In the genomic region with DNA sequence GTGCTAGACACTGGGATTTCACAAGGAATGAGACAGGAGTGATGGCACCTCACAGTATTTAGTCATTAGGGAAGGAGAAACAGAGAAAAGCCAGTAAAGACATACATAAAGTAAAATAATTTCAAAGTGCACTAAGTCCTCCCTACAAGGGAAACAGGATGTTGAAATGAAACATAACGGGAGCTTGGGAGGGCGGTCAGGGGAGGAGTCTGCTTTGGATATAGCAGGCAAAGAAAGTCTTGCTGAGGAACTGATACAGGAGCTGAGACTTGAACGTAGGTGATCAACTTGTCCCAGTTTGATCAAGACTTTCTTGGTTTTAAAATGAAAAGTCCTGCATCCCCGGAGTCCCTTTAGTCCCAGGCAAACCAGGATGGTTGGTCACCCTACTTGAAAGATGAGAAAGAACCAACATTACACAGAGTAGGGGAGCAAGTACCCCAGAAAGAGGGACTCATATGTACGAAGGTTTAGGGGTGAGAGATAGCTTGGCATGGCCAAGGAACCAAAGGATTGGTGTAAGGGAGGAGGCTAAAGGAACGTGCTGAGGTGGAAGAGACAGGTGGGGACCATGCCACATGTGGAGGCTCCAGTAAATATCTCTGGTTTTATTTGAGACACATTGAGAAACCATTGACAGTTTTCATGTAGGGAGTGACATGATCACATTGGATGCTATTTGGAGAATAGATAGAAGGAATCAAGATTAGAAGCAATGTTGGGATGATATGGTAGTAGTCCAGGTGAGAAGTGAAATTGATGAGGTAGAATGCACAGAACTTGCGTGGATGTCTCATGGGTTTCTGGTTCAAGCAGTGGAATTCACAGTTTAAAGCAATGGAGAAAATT, we compare ENCODE assay signal across 1 cellular context.
A peak's percentile ranks its signal among the peaks of the same experiment; 100 is the strongest.
TF ChIP-seq lines count a peak whose summit lies in the region.

No MANE protein-coding gene starts in this region.

TF ChIP-seq in K562, 482 proteins besides CTCF, POLR2A, EP300 and RAD21 (continued from another document and continues in another):
- TF ChIP-seq, protein P1, sequence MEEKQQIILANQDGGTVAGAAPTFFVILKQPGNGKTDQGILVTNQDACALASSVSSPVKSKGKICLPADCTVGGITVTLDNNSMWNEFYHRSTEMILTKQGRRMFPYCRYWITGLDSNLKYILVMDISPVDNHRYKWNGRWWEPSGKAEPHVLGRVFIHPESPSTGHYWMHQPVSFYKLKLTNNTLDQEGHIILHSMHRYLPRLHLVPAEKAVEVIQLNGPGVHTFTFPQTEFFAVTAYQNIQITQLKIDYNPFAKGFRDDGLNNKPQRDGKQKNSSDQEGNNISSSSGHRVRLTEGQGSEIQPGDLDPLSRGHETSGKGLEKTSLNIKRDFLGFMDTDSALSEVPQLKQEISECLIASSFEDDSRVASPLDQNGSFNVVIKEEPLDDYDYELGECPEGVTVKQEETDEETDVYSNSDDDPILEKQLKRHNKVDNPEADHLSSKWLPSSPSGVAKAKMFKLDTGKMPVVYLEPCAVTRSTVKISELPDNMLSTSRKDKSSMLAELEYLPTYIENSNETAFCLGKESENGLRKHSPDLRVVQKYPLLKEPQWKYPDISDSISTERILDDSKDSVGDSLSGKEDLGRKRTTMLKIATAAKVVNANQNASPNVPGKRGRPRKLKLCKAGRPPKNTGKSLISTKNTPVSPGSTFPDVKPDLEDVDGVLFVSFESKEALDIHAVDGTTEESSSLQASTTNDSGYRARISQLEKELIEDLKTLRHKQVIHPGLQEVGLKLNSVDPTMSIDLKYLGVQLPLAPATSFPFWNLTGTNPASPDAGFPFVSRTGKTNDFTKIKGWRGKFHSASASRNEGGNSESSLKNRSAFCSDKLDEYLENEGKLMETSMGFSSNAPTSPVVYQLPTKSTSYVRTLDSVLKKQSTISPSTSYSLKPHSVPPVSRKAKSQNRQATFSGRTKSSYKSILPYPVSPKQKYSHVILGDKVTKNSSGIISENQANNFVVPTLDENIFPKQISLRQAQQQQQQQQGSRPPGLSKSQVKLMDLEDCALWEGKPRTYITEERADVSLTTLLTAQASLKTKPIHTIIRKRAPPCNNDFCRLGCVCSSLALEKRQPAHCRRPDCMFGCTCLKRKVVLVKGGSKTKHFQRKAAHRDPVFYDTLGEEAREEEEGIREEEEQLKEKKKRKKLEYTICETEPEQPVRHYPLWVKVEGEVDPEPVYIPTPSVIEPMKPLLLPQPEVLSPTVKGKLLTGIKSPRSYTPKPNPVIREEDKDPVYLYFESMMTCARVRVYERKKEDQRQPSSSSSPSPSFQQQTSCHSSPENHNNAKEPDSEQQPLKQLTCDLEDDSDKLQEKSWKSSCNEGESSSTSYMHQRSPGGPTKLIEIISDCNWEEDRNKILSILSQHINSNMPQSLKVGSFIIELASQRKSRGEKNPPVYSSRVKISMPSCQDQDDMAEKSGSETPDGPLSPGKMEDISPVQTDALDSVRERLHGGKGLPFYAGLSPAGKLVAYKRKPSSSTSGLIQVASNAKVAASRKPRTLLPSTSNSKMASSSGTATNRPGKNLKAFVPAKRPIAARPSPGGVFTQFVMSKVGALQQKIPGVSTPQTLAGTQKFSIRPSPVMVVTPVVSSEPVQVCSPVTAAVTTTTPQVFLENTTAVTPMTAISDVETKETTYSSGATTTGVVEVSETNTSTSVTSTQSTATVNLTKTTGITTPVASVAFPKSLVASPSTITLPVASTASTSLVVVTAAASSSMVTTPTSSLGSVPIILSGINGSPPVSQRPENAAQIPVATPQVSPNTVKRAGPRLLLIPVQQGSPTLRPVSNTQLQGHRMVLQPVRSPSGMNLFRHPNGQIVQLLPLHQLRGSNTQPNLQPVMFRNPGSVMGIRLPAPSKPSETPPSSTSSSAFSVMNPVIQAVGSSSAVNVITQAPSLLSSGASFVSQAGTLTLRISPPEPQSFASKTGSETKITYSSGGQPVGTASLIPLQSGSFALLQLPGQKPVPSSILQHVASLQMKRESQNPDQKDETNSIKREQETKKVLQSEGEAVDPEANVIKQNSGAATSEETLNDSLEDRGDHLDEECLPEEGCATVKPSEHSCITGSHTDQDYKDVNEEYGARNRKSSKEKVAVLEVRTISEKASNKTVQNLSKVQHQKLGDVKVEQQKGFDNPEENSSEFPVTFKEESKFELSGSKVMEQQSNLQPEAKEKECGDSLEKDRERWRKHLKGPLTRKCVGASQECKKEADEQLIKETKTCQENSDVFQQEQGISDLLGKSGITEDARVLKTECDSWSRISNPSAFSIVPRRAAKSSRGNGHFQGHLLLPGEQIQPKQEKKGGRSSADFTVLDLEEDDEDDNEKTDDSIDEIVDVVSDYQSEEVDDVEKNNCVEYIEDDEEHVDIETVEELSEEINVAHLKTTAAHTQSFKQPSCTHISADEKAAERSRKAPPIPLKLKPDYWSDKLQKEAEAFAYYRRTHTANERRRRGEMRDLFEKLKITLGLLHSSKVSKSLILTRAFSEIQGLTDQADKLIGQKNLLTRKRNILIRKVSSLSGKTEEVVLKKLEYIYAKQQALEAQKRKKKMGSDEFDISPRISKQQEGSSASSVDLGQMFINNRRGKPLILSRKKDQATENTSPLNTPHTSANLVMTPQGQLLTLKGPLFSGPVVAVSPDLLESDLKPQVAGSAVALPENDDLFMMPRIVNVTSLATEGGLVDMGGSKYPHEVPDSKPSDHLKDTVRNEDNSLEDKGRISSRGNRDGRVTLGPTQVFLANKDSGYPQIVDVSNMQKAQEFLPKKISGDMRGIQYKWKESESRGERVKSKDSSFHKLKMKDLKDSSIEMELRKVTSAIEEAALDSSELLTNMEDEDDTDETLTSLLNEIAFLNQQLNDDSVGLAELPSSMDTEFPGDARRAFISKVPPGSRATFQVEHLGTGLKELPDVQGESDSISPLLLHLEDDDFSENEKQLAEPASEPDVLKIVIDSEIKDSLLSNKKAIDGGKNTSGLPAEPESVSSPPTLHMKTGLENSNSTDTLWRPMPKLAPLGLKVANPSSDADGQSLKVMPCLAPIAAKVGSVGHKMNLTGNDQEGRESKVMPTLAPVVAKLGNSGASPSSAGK (IDR thresholded peaks at IDR 0.05) = no peak
- TF ChIP-seq, protein P2, sequence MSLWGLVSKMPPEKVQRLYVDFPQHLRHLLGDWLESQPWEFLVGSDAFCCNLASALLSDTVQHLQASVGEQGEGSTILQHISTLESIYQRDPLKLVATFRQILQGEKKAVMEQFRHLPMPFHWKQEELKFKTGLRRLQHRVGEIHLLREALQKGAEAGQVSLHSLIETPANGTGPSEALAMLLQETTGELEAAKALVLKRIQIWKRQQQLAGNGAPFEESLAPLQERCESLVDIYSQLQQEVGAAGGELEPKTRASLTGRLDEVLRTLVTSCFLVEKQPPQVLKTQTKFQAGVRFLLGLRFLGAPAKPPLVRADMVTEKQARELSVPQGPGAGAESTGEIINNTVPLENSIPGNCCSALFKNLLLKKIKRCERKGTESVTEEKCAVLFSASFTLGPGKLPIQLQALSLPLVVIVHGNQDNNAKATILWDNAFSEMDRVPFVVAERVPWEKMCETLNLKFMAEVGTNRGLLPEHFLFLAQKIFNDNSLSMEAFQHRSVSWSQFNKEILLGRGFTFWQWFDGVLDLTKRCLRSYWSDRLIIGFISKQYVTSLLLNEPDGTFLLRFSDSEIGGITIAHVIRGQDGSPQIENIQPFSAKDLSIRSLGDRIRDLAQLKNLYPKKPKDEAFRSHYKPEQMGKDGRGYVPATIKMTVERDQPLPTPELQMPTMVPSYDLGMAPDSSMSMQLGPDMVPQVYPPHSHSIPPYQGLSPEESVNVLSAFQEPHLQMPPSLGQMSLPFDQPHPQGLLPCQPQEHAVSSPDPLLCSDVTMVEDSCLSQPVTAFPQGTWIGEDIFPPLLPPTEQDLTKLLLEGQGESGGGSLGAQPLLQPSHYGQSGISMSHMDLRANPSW (CRISPR knock-in tag; IDR thresholded peaks at IDR 0.05) = no peak
- TF ChIP-seq, protein P3, sequence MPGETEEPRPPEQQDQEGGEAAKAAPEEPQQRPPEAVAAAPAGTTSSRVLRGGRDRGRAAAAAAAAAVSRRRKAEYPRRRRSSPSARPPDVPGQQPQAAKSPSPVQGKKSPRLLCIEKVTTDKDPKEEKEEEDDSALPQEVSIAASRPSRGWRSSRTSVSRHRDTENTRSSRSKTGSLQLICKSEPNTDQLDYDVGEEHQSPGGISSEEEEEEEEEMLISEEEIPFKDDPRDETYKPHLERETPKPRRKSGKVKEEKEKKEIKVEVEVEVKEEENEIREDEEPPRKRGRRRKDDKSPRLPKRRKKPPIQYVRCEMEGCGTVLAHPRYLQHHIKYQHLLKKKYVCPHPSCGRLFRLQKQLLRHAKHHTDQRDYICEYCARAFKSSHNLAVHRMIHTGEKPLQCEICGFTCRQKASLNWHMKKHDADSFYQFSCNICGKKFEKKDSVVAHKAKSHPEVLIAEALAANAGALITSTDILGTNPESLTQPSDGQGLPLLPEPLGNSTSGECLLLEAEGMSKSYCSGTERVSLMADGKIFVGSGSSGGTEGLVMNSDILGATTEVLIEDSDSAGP (CRISPR knock-in tag; IDR thresholded peaks at IDR 0.05) = no peak
- TF ChIP-seq, protein P4, sequence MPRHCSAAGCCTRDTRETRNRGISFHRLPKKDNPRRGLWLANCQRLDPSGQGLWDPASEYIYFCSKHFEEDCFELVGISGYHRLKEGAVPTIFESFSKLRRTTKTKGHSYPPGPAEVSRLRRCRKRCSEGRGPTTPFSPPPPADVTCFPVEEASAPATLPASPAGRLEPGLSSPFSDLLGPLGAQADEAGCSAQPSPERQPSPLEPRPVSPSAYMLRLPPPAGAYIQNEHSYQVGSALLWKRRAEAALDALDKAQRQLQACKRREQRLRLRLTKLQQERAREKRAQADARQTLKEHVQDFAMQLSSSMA (CRISPR knock-in tag; IDR thresholded peaks at IDR 0.05) = peak; percentile 90
- TF ChIP-seq NELFE (IDR thresholded peaks at IDR 0.05; ENCODE audit: insufficient read depth, insufficient read length) = no peak
- TF ChIP-seq JUNB (CRISPR knock-in tag; conservative IDR thresholded peaks at IDR 0.05) = 0 out of 2 replicates have a peak, but pooled peaks have one; percentile 24
- TF ChIP-seq CBX1 (IDR thresholded peaks at IDR 0.05; ENCODE audit: low read depth) = peak; percentile 82; the same call in 1 of the 2 replicates
- TF ChIP-seq, protein P5, sequence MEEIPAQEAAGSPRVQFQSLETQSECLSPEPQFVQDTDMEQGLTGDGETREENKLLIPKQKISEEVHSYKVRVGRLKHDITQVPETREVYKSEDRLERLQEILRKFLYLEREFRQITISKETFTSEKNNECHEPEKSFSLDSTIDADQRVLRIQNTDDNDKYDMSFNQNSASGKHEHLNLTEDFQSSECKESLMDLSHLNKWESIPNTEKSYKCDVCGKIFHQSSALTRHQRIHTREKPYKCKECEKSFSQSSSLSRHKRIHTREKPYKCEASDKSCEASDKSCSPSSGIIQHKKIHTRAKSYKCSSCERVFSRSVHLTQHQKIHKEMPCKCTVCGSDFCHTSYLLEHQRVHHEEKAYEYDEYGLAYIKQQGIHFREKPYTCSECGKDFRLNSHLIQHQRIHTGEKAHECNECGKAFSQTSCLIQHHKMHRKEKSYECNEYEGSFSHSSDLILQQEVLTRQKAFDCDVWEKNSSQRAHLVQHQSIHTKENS (CRISPR knock-in tag; IDR thresholded peaks at IDR 0.05) = peak; percentile 60; the same call in 1 of the 2 replicates
- TF ChIP-seq NFATC3 (IDR thresholded peaks at IDR 0.05) = no peak
- TF ChIP-seq ZSCAN32 (CRISPR knock-in tag; IDR thresholded peaks at IDR 0.05) = peak; percentile 97
- no peak for TF ChIP-seq SNIP1 (IDR thresholded peaks at IDR 0.05; ENCODE audit: low read depth)
- TF ChIP-seq, protein P6, sequence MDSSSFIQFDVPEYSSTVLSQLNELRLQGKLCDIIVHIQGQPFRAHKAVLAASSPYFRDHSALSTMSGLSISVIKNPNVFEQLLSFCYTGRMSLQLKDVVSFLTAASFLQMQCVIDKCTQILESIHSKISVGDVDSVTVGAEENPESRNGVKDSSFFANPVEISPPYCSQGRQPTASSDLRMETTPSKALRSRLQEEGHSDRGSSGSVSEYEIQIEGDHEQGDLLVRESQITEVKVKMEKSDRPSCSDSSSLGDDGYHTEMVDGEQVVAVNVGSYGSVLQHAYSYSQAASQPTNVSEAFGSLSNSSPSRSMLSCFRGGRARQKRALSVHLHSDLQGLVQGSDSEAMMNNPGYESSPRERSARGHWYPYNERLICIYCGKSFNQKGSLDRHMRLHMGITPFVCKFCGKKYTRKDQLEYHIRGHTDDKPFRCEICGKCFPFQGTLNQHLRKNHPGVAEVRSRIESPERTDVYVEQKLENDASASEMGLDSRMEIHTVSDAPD (CRISPR knock-in tag; IDR thresholded peaks at IDR 0.05) = no peak
- TF ChIP-seq PTTG1 (tag; IDR thresholded peaks at IDR 0.05; ENCODE audit: low read depth) = no peak
- peak; percentile 95 for TF ChIP-seq ZBTB17 (CRISPR knock-in tag; IDR thresholded peaks at IDR 0.05)
- TF ChIP-seq ZNF589 (CRISPR knock-in tag; IDR thresholded peaks at IDR 0.05; ENCODE audit: low read depth) = peak; percentile 34; the same call in 1 of the 2 replicates
- no peak for TF ChIP-seq RBM39 (optimal IDR thresholded peaks at IDR 0.05; ENCODE audit: low read depth, low read length)
- peak; percentile 74; the same call in 1 of the 2 replicates for TF ChIP-seq ESRRB (CRISPR knock-in tag; IDR thresholded peaks at IDR 0.05; ENCODE audit: borderline replicate concordance)
- no peak for TF ChIP-seq ARID2 (IDR thresholded peaks at IDR 0.05)
- TF ChIP-seq BMI1 (IDR thresholded peaks at IDR 0.05; ENCODE audit: low read length) = no peak
- TF ChIP-seq ZNF561 (CRISPR knock-in tag; conservative IDR thresholded peaks at IDR 0.05) = peak; percentile 95
- TF ChIP-seq HEY1 (CRISPR knock-in tag; IDR thresholded peaks at IDR 0.05; ENCODE audit: borderline replicate concordance) = peak; percentile 81; the same call in 1 of the 2 replicates
- TF ChIP-seq MCM5 (IDR thresholded peaks at IDR 0.05; ENCODE audit: low read depth) = no peak
- peak; percentile 90 for TF ChIP-seq ZNF444 (CRISPR knock-in tag; IDR thresholded peaks at IDR 0.05)
- no peak for TF ChIP-seq EZH2 (IDR thresholded peaks at IDR 0.05; ENCODE audit: borderline replicate concordance, low read depth, low read length)
- TF ChIP-seq, protein P7, sequence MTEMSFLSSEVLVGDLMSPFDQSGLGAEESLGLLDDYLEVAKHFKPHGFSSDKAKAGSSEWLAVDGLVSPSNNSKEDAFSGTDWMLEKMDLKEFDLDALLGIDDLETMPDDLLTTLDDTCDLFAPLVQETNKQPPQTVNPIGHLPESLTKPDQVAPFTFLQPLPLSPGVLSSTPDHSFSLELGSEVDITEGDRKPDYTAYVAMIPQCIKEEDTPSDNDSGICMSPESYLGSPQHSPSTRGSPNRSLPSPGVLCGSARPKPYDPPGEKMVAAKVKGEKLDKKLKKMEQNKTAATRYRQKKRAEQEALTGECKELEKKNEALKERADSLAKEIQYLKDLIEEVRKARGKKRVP (CRISPR knock-in tag; IDR thresholded peaks at IDR 0.05) = peak; percentile 87
- TF ChIP-seq KDM4B (IDR thresholded peaks at IDR 0.05; ENCODE audit: borderline replicate concordance in 2 of 2, low read depth in 1 of 2) = peak in 1 of 2 experiments; percentile 67; a peak in 1 of 4 replicates
- TF ChIP-seq PHF8 (IDR thresholded peaks at IDR 0.05; ENCODE audit: borderline replicate concordance, low read length) = no peak
- TF ChIP-seq ZNF239 (CRISPR knock-in tag; IDR thresholded peaks at IDR 0.05) = peak; percentile 56; the same call in 1 of the 2 replicates
- peak in 1 of 2 experiments; percentile 85; a peak in 2 of 4 replicates for TF ChIP-seq SRF (CRISPR knock-in tag; IDR thresholded peaks at IDR 0.05)
- TF ChIP-seq CEBPG (CRISPR knock-in tag; IDR thresholded peaks at IDR 0.05) = no peak
- TF ChIP-seq CEBPG (tag; conservative IDR thresholded peaks at IDR 0.05 in 1 of 2, IDR thresholded peaks at IDR 0.05 in 1 of 2) = no peak
- no peak for TF ChIP-seq MTA1 (IDR thresholded peaks at IDR 0.05; ENCODE audit: borderline replicate concordance)
- no peak for TF ChIP-seq WHSC1 (IDR thresholded peaks at IDR 0.05; ENCODE audit: low read length)
